In the genomic region with DNA sequence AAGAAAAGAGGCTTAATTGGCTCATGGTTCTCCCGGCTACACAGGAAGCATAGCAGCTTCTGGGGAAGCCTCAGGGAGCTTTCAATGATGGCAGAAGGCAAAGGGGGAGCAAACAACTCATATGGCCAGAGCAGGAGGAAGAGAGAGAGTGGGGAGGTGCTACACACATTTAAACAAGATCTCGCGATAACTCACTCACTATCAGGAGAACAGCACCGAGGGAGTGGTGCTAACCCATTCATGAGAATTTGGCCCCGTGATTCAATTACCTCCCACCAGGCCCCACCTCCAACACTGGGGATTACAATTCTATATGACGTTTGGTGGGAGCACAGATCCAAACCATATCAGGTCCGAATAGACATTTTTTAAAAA, we compare ENCODE assay signal across 21 cellular contexts. TPM values are rescaled to one million over a fixed set of nuclear protein-coding genes. Genes with fewer than 3 reads are reported as not detected.
DNase-seq lines count a peak whose midpoint lies in the region; ATAC-seq and TF ChIP-seq lines count a peak whose summit lies in the region.
"Had no signal": no experiment of that assay in that cellular context is flagged by ENCODE, and none has a peak within 500 bp of the region (broad histone marks: within the 10 kb centered on the region; RNA-seq: fewer than 3 reads in every experiment).

No MANE protein-coding gene starts in this region.

- RAD21 ChIA-PET in HCT116 (lab: Charles Lee; ENCODE audit: low non-redundant PET in 1 of 2, low total read pairs in 2 of 2, uncharacterized antibody in 2 of 2, unreplicated experiment in 2 of 2) = no interaction called here

- no peaks in the 10 kb centered on the region for H3K79me2 ChIP-seq in HCT116 (ENCODE audit: insufficient read depth, low read length)

- no peaks in the 10 kb centered on the region for H3K9me3 ChIP-seq in HCT116 (ENCODE audit: control insufficient read depth in 1 of 2, insufficient read depth in 1 of 2, low read depth in 1 of 2, low read length in 2 of 2)
- H3K9me3 ChIP-seq in iPS-20b (ENCODE audit: insufficient read depth, low read depth, low read length) = no peaks in the 10 kb centered on the region
- no peaks in the 10 kb centered on the region for H3K9me3 ChIP-seq in skeletal muscle tissue (ENCODE audit: control insufficient read depth in 3 of 3, low read length in 3 of 3)
- H3K9me3 ChIP-seq in tibial nerve = peaks cover 0 to 3% (median 0%) of the 10 kb centered on the region in 4 donors

- peak overlapping the region; percentile 92; the same call in 1 of the 2 replicates for H3K4me2 ChIP-seq in HCT116 (ENCODE audit: low read length)
- H3K4me2 ChIP-seq: KMS-11 had no signal

- intact Hi-C loops in HCT116 (cut with micrococcal nuclease) (no loop called here), natural killer cell (cut with micrococcal nuclease) (no loop called here), sciatic nerve (cut with DNase I) (no loop called here)

- DNase-seq in HCT116 (ENCODE audit: low read depth, low spot score) (no peak), SK-N-DZ (ENCODE audit: low spot score) (peak; percentile 62), tibial nerve (ENCODE audit: low spot score in 2 of 2) (no peak), natural killer cell (no peak), sciatic nerve (ENCODE audit: low spot score) (no peak)
- DNase-seq: activated B cell treated with CpG ODN at 0.5 μM for 24 hours; activated naive CD8-positive, alpha-beta T cell treated with anti-CD3 and anti-CD28 coated beads for 36 hours; esophagus squamous epithelium; GF-D8; head of caudate nucleus; NCI-H1092 treated with DMSO at 0.1 percent for 48 hours; NCI-H2171; stimulated activated CD4-positive, alpha-beta T cell treated with anti-CD3 and anti-CD28 coated beads, Interleukin-4, amount 100 ng/mL, for 1 hour had no signal

- no peaks in the 10 kb centered on the region for H4K20me1 ChIP-seq in HCT116 (ENCODE audit: insufficient read depth)

- H3K27me3 ChIP-seq in HCT116 (ENCODE audit: insufficient read depth, low read length) (no peaks in the 10 kb centered on the region), iPS-20b (ENCODE audit: insufficient read depth, low read length) (peaks cover 15% of the 10 kb centered on the region; the same call in 1 of the 2 replicates), skeletal muscle tissue (ENCODE audit: control insufficient read depth in 3 of 3, insufficient read depth in 3 of 3, low read length in 3 of 3) (no peaks in the 10 kb centered on the region), tibial nerve (no peaks in the 10 kb centered on the region)

- H3K4me1 ChIP-seq in HCT116 (ENCODE audit: control insufficient read depth in 1 of 2, insufficient read depth in 2 of 2, low read length in 2 of 2) (peaks cover 9 to 15% of the 10 kb centered on the region in 2 experiments), iPS-20b (ENCODE audit: insufficient read depth, low read length) (peaks cover 17% of the 10 kb centered on the region; the same call in 1 of the 2 replicates), skeletal muscle tissue (ENCODE audit: control insufficient read depth in 3 of 3, insufficient read depth in 3 of 3, low read length in 3 of 3) (peaks cover 9 to 16% (median 13%) of the 10 kb centered on the region in 3 donors), tibial nerve (peaks cover 0 to 14% (median 0%) of the 10 kb centered on the region in 4 donors)

- ATAC-seq in HCT116 (no peak), natural killer cell (no peak), sciatic nerve (no peak)

- POLR2A ChIA-PET in HCT116 (lab: Charles Lee) = interaction anchor here (1.1 kb wide), 1 partner anchor 33 kb away, joined by 3 read pairs; no protein-coding TSS in a partner anchor

- peak overlapping the region; percentile 41; the same call in 1 of the 2 replicates for H3K9ac ChIP-seq in HCT116 (ENCODE audit: low read length)
- H3K9ac ChIP-seq in iPS-20b (ENCODE audit: low read depth, low read length) = peak overlapping the region; percentile 60; the same call in 1 of the 2 replicates
- no peak overlapping the region for H3K9ac ChIP-seq in skeletal muscle tissue (ENCODE audit: low read depth in 1 of 3, low read length in 3 of 3)
- H3K9ac ChIP-seq: KMS-11 had no signal

- H3K9me3 Mint-ChIP-seq in natural killer cell = no peaks in the 10 kb centered on the region
- H3K9me3 Mint-ChIP-seq: activated naive CD8-positive, alpha-beta T cell treated with anti-CD3 and anti-CD28 coated beads for 36 hours; activated T-helper 1 cell treated with anti-CD3 and anti-CD28 coated beads, Interleukin-12 subunit alpha, Interleukin-12 subunit beta, Interleukin-2, Interleukin-4 antibody, amounts not matched to agents 30 ng/mL and 10 ng/mL and 1 ng/mL, durations not matched to agents 14 hours and 24 hours and 36 hours had no signal

- peaks cover 5% of the 10 kb centered on the region in 2 donors for H3K4me1 Mint-ChIP-seq in natural killer cell

- BruUV-seq in HCT116 (replicated peaks; lab: Mats Ljungman, UMichigan) = no TSS peak

- H3K27ac ChIP-seq in HCT116 (ENCODE audit: low read depth, low read length) = peak overlapping the region; percentile 4; the same call in 1 of the 2 replicates
- H3K27ac ChIP-seq in iPS-20b (ENCODE audit: low read length) = no peak overlapping the region
- peak overlapping the region; percentile 62 for H3K27ac ChIP-seq in skeletal muscle tissue (ENCODE audit: low read depth, low read length)
- H3K27ac ChIP-seq in tibial nerve = peak overlapping the region in 1 of 4 donors; percentile 75
- H3K27ac ChIP-seq: KMS-11 had no signal

- no peak for TF ChIP-seq EP300 in tibial nerve (IDR thresholded peaks at IDR 0.05)

- H3K27me3 Mint-ChIP-seq in natural killer cell (ENCODE audit: low read depth in 2 of 2) = peaks cover 12 to 18% of the 10 kb centered on the region in 2 donors

- H3K27ac Mint-ChIP-seq in natural killer cell = no peak overlapping the region
- H3K27ac Mint-ChIP-seq: activated B cell treated with CpG ODN at 0.5 μM for 24 hours; activated naive CD8-positive, alpha-beta T cell treated with anti-CD3 and anti-CD28 coated beads for 36 hours; activated T-helper 1 cell treated with anti-CD3 and anti-CD28 coated beads, Interleukin-12 subunit alpha, Interleukin-12 subunit beta, Interleukin-2, Interleukin-4 antibody, amounts not matched to agents 30 ng/mL and 10 ng/mL and 1 ng/mL, durations not matched to agents 14 hours and 24 hours and 36 hours; T-helper 1 cell treated with Interleukin-12 subunit alpha and Interleukin-12 subunit beta and Interleukin-4 antibody, amounts not matched to agents 30 μg/mL and 1 μg/mL, for 36 hours had no signal

- 84 to 90% methylated on average over 7 of the region's 7 CpGs for WGBS in tibial nerve, 2 donors

- TF ChIP-seq CTCF in HCT116 (IDR thresholded peaks at IDR 0.05 in 2 of 3, conservative IDR thresholded peaks at IDR 0.05 in 1 of 3; ENCODE audit: borderline replicate concordance in 1 of 3, insufficient read depth in 1 of 3, low read depth in 2 of 3, low read length in 2 of 3) = no peak
- TF ChIP-seq CTCF in tibial nerve (IDR thresholded peaks at IDR 0.05) = no peak
- TF ChIP-seq CTCF in natural killer cell (IDR thresholded peaks at IDR 0.05) = no peak

- TF ChIP-seq RAD21 in HCT116 (IDR thresholded peaks at IDR 0.05; ENCODE audit: low read depth) = no peak

- H3K36me3 Mint-ChIP-seq in natural killer cell = no peaks in the 10 kb centered on the region

- H3K4me3 ChIP-seq in HCT116 (replicated peaks in 1 of 2; ENCODE audit: low read depth in 1 of 2, low read length in 2 of 2) = no peak overlapping the region
- H3K4me3 ChIP-seq in iPS-20b (ENCODE audit: low read length) = no peak overlapping the region
- H3K4me3 ChIP-seq in skeletal muscle tissue (ENCODE audit: low read length in 3 of 3) = no peak overlapping the region
- no peak overlapping the region for H3K4me3 ChIP-seq in tibial nerve

- H3K36me3 ChIP-seq in HCT116 (ENCODE audit: control insufficient read depth in 1 of 2, insufficient read depth in 2 of 2, low read length in 2 of 2) (no peaks in the 10 kb centered on the region), iPS-20b (ENCODE audit: insufficient read depth, low read depth, low read length) (no peaks in the 10 kb centered on the region), skeletal muscle tissue (ENCODE audit: control insufficient read depth in 3 of 3, insufficient read depth in 3 of 3, low read length in 3 of 3) (no peaks in the 10 kb centered on the region), tibial nerve (no peaks in the 10 kb centered on the region)
- H3K36me3 ChIP-seq: esophagus squamous epithelium had no signal

- CTCF ChIA-PET in HCT116 (lab: Charles Lee) = interaction anchor here (1.4 to 1.5 kb wide), 2 partner anchors 9 to 29 kb away, joined by 3 to 5 read pairs; no protein-coding TSS in a partner anchor

- H2AFZ ChIP-seq in HCT116 (ENCODE audit: low read depth, low read length, poor library complexity, severe bottlenecking) = peak overlapping the region; percentile 100

- no peak overlapping the region for H3K4me3 Mint-ChIP-seq in natural killer cell
- H3K4me3 Mint-ChIP-seq: activated B cell treated with CpG ODN at 0.5 μM for 24 hours; activated naive CD8-positive, alpha-beta T cell treated with anti-CD3 and anti-CD28 coated beads for 36 hours; activated T-helper 1 cell treated with anti-CD3 and anti-CD28 coated beads, Interleukin-12 subunit alpha, Interleukin-12 subunit beta, Interleukin-2, Interleukin-4 antibody, amounts not matched to agents 30 ng/mL and 10 ng/mL and 1 ng/mL, durations not matched to agents 14 hours and 24 hours and 36 hours; T-helper 1 cell treated with Interleukin-12 subunit alpha and Interleukin-12 subunit beta and Interleukin-4 antibody, amounts not matched to agents 30 μg/mL and 1 μg/mL, for 36 hours had no signal

- no peaks in the 10 kb centered on the region for H3K9me2 ChIP-seq in HCT116 (ENCODE audit: insufficient read depth)

- TF ChIP-seq POLR2A in HCT116 (IDR thresholded peaks at IDR 0.05; ENCODE audit: borderline replicate concordance, extremely low read depth, insufficient read depth, insufficient read length) = no peak
- no peak for TF ChIP-seq POLR2A in tibial nerve (IDR thresholded peaks at IDR 0.05)

RNA-seq across cellular contexts. Expression of a gene that starts 41.7 kb away (rescaled TPM):
- total RNA-seq in HCT116 (2021; ENCODE audit: unreplicated experiment) (not detected), skeletal muscle tissue (74.6 TPM), tibial nerve (10 to 100 TPM in 1 of 4 donors, 1 to 10 TPM in 1, under 1 TPM in 2; 0.63 to 12.9 (median 2.0) TPM), natural killer cell (under 1 TPM in 1 of 3 donors, not detected in 2; 0.07 TPM), sciatic nerve (12.7 TPM)
- not detected in 2 replicates for polyA plus RNA-seq in HCT116 (2012)
- not detected in 2 replicates for polyA plus RNA-seq in SK-N-DZ (2014; cell fraction: cytosol; rRNA removed)
- not detected in 2 replicates for polyA plus RNA-seq in SK-N-DZ (2014; cell fraction: nucleus; rRNA removed)
- total RNA-seq: activated B cell treated with CpG ODN at 0.5 μM for 24 hours; activated naive CD8-positive, alpha-beta T cell treated with anti-CD3 and anti-CD28 coated beads for 36 hours; activated T-helper 1 cell treated with anti-CD3 and anti-CD28 coated beads, Interleukin-12 subunit alpha, Interleukin-12 subunit beta, Interleukin-2, Interleukin-4 antibody, amounts not matched to agents 30 ng/mL and 10 ng/mL and 1 ng/mL, durations not matched to agents 14 hours and 24 hours and 36 hours; bronchial epithelial cell had no signal
- polyA plus RNA-seq: BJ had no signal

RNA-seq across cellular contexts. Expression of a gene that starts 46.0 kb away (rescaled TPM):
- total RNA-seq in HCT116 (2021; ENCODE audit: unreplicated experiment) (77.6 TPM), skeletal muscle tissue (65.2 TPM), tibial nerve (100 to 1,000 TPM; 147 to 238 (median 204) TPM), natural killer cell (1 to 10 TPM; 4.3 to 9.3 (median 7.5) TPM), sciatic nerve (178 TPM)
- polyA plus RNA-seq in HCT116 (2012) = 61.2 and 63.1 TPM in 2 replicates
- polyA plus RNA-seq in SK-N-DZ (2014; cell fraction: cytosol; rRNA removed) = 8.5 and 10.8 TPM in 2 replicates
- 17.0 and 19.4 TPM in 2 replicates for polyA plus RNA-seq in SK-N-DZ (2014; cell fraction: nucleus; rRNA removed)

RNA-seq across cellular contexts. Expression of a gene that starts 57.0 kb away (rescaled TPM):
- total RNA-seq in HCT116 (2021; ENCODE audit: unreplicated experiment) = 260 TPM
- 259 and 291 TPM in 2 replicates for polyA plus RNA-seq in HCT116 (2012)
- 201 and 209 TPM in 2 replicates for polyA plus RNA-seq in SK-N-DZ (2014; cell fraction: cytosol; rRNA removed)
- 119 and 137 TPM in 2 replicates for polyA plus RNA-seq in SK-N-DZ (2014; cell fraction: nucleus; rRNA removed)
- total RNA-seq in skeletal muscle tissue = 38.6 TPM
- 10 to 100 TPM; 51.0 to 67.5 (median 56.5) TPM for total RNA-seq in tibial nerve
- total RNA-seq in natural killer cell = 10 to 100 TPM; 45.5 to 50.0 (median 47.1) TPM
- 54.9 TPM for total RNA-seq in sciatic nerve

RNA-seq across cellular contexts. Expression of a gene that starts 59.4 kb away (rescaled TPM):
- total RNA-seq in HCT116 (2021; ENCODE audit: unreplicated experiment) (not detected), skeletal muscle tissue (1.6 TPM), tibial nerve (under 1 TPM in 1 of 4 donors, not detected in 3; 0.22 TPM), natural killer cell (not detected), sciatic nerve (not detected)
- 0.03 and 0.05 TPM in 2 replicates for polyA plus RNA-seq in HCT116 (2012)
- 22.0 and 31.4 TPM in 2 replicates for polyA plus RNA-seq in SK-N-DZ (2014; cell fraction: cytosol; rRNA removed)
- polyA plus RNA-seq in SK-N-DZ (2014; cell fraction: nucleus; rRNA removed) = 27.6 and 42.7 TPM in 2 replicates
- total RNA-seq: activated B cell treated with CpG ODN at 0.5 μM for 24 hours; activated naive CD8-positive, alpha-beta T cell treated with anti-CD3 and anti-CD28 coated beads for 36 hours; activated T-helper 1 cell treated with anti-CD3 and anti-CD28 coated beads, Interleukin-12 subunit alpha, Interleukin-12 subunit beta, Interleukin-2, Interleukin-4 antibody, amounts not matched to agents 30 ng/mL and 10 ng/mL and 1 ng/mL, durations not matched to agents 14 hours and 24 hours and 36 hours; bronchial epithelial cell; esophagus squamous epithelium; H7 had no signal
- polyA plus RNA-seq: BJ had no signal

Comparison
In these comparisons a context has a peak if more than half of its experiments do, and no peak if none do; other contexts are left out.
1. H3K9ac ChIP-seq: peak in HCT116 (single experiment) and iPS-20b (single experiment); none in skeletal muscle tissue (0 of 3).